ENCODE assay signal across 8 cellular contexts in the genomic region with DNA sequence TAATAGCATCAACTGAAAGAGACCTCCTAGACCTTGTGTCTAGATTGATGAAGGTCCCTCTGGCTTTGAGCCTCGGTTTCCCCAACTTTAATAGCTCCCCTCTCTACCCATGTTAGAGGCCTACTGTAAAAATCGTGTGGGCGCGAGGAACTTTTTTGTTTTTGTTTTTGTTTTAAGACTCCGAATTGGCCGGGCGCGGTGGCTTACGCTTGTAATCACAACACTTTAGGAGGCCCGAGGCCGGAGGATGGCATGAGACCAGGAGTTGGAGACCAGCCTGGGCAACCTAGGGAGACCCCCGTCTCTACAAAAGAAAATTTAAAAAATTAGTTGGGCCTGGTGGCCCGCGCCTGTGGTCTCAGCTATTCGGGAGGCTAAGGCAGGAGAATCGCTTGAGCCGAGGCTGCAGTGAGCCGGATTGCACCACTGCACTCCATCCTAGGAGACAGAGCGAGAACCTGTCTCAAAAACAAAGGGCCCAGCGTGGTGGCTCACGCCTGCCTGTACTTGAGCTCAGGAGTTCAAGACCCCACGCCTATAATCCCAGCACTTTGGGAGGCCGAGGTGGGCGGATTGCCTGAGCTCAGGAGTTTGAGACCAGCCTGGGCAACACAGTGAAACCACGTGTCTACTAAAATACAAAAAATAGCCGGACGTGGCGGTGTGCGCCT. TPM values are rescaled to one million over a fixed set of nuclear protein-coding genes. Genes with fewer than 3 reads are reported as not detected.
DNase-seq lines count a peak whose midpoint lies in the region; ATAC-seq and TF ChIP-seq lines count a peak whose summit lies in the region.

No MANE protein-coding gene starts in this region.

- TF ChIP-seq CTCF in testis (IDR thresholded peaks at IDR 0.05): no peak

- H3K9me3 ChIP-seq in iPS-20b (ENCODE audit: insufficient read depth, low read depth, low read length) (no peaks in the 10 kb centered on the region), testis (no peaks in the 10 kb centered on the region)

- H3K27me3 Mint-ChIP-seq in activated CD4-positive, alpha-beta T cell treated with anti-CD3 and anti-CD28 coated beads for 36 hours: no peaks in the 10 kb centered on the region
- no peaks in the 10 kb centered on the region for H3K27me3 Mint-ChIP-seq in activated naive CD8-positive, alpha-beta T cell

- WGBS in testis, 2 donors: 24 to 38% methylated on average over 29 of the region's 29 CpGs

- DNase-seq in activated CD4-positive, alpha-beta T cell treated with anti-CD3 and anti-CD28 coated beads for 36 hours: no peak
- DNase-seq in activated CD4-positive, alpha-beta T cell treated with anti-CD3 and anti-CD28 coated beads, Interleukin-2, amount 50 U/mL, for 1 hour: no peak
- no peak for DNase-seq in testis
- DNase-seq in T-helper 9 cell: no peak
- no peak for DNase-seq in cortex of kidney (lab: John Stamatoyannopoulos, UW)

- H3K4me3 ChIP-seq in iPS-20b (ENCODE audit: low read length) (peak overlapping the region; percentile 84), testis (peak overlapping the region; percentile 93 to 98)

- no peaks in the 10 kb centered on the region for H3K9me3 Mint-ChIP-seq in activated CD4-positive, alpha-beta T cell treated with anti-CD3 and anti-CD28 coated beads for 36 hours (ENCODE audit: low read depth)
- no peaks in the 10 kb centered on the region for H3K9me3 Mint-ChIP-seq in activated naive CD8-positive, alpha-beta T cell (ENCODE audit: low read depth)

- H3K36me3 Mint-ChIP-seq in activated CD4-positive, alpha-beta T cell treated with anti-CD3 and anti-CD28 coated beads for 36 hours (ENCODE audit: low read depth): peaks cover 37% of the 10 kb centered on the region
- H3K36me3 Mint-ChIP-seq in activated naive CD8-positive, alpha-beta T cell: peaks cover 16% of the 10 kb centered on the region

- no peak for TF ChIP-seq POLR2A in testis (IDR thresholded peaks at IDR 0.05)

- H3K27ac Mint-ChIP-seq in activated CD4-positive, alpha-beta T cell treated with anti-CD3 and anti-CD28 coated beads for 36 hours: peak overlapping the region; percentile 98
- H3K27ac Mint-ChIP-seq in activated naive CD8-positive, alpha-beta T cell: peak overlapping the region; percentile 97

- POLR2A ChIA-PET in activated CD4-positive, alpha-beta T cell treated with anti-CD3 and anti-CD28 coated beads for 36 hours (lab: Charles Lee): interaction anchor here (0.6 to 2.4 kb wide), 11 partner anchors 9 to 386 kb away, joined by 3 to 17 read pairs (median 4); a partner anchor contains a TSS

- no peaks in the 10 kb centered on the region for H3K27me3 ChIP-seq in iPS-20b (ENCODE audit: insufficient read depth, low read length)
- no peaks in the 10 kb centered on the region for H3K27me3 ChIP-seq in testis

- H3K36me3 ChIP-seq in iPS-20b (ENCODE audit: insufficient read depth, low read depth, low read length) (no peaks in the 10 kb centered on the region; the same call in 1 of the 2 replicates), testis (ENCODE audit: low read depth, missing control alignments) (no peaks in the 10 kb centered on the region)

- peaks cover 22% of the 10 kb centered on the region for H3K4me1 Mint-ChIP-seq in activated CD4-positive, alpha-beta T cell treated with anti-CD3 and anti-CD28 coated beads for 36 hours
- H3K4me1 Mint-ChIP-seq in activated naive CD8-positive, alpha-beta T cell (ENCODE audit: low read depth): peaks cover 31% of the 10 kb centered on the region

- CTCF ChIA-PET in activated CD4-positive, alpha-beta T cell treated with anti-CD3 and anti-CD28 coated beads for 36 hours (lab: Charles Lee): interaction anchor here (0.7 to 1.8 kb wide), 8 partner anchors 11 to 244 kb away, joined by 3 to 6 read pairs (median 4); a partner anchor contains a TSS

- no peak for ATAC-seq in activated CD4-positive, alpha-beta T cell treated with anti-CD3 and anti-CD28 coated beads for 36 hours
- no peak for ATAC-seq in GM18517 (IDR thresholded peaks at IDR 0.05; ENCODE audit: unreplicated experiment)

- H3K4me3 Mint-ChIP-seq in activated CD4-positive, alpha-beta T cell treated with anti-CD3 and anti-CD28 coated beads for 36 hours: peak overlapping the region; percentile 95
- peak overlapping the region; percentile 91 for H3K4me3 Mint-ChIP-seq in activated naive CD8-positive, alpha-beta T cell

- peak overlapping the region; percentile 82; the same call in 1 of the 2 replicates for H3K9ac ChIP-seq in iPS-20b (ENCODE audit: low read depth, low read length)

- intact Hi-C loops in activated CD4-positive, alpha-beta T cell treated with anti-CD3 and anti-CD28 coated beads for 36 hours (cut with DNase I, micrococcal nuclease): loop anchor here (1.0 to 10.0 kb wide), 26 partner anchors 21 to 1122 kb away; a partner anchor contains a TSS
- intact Hi-C loops in testis (cut with DNase I; ENCODE audit: low total_unique reads): no loop called here

- H3K27ac ChIP-seq in iPS-20b (ENCODE audit: low read length): peak overlapping the region; percentile 66
- peak overlapping the region; percentile 88 to 97 for H3K27ac ChIP-seq in testis

- H3K4me1 ChIP-seq in iPS-20b (ENCODE audit: insufficient read depth, low read length): peaks cover 11% of the 10 kb centered on the region
- peaks cover 25% of the 10 kb centered on the region for H3K4me1 ChIP-seq in testis

RNA-seq across cellular contexts. Expression of a gene that starts 0.9 kb away (rescaled TPM):
- 100 to 1,000 TPM; 177 to 201 TPM for total RNA-seq in activated CD4-positive, alpha-beta T cell treated with anti-CD3 and anti-CD28 coated beads for 36 hours
- 100 to 1,000 TPM; 178 to 179 TPM for total RNA-seq in testis
- polyA plus RNA-seq in testis (ENCODE audit: insufficient read depth, low read depth, low replicate concordance): 217 TPM

RNA-seq across cellular contexts. Expression of a gene that starts 20.2 kb away (rescaled TPM):
- 10 to 100 TPM; 41.1 to 45.2 TPM for total RNA-seq in activated CD4-positive, alpha-beta T cell treated with anti-CD3 and anti-CD28 coated beads for 36 hours
- total RNA-seq in testis: 10 to 100 TPM; 43.5 to 48.2 TPM
- polyA plus RNA-seq in testis (ENCODE audit: insufficient read depth, low read depth, low replicate concordance): 42.7 TPM

RNA-seq across cellular contexts. Expression of a gene that starts 24.1 kb away (rescaled TPM):
- total RNA-seq in activated CD4-positive, alpha-beta T cell treated with anti-CD3 and anti-CD28 coated beads for 36 hours: 1 to 10 TPM; 4.1 to 4.5 TPM
- total RNA-seq in testis: 10 to 100 TPM; 14.9 to 20.7 TPM
- polyA plus RNA-seq in testis (ENCODE audit: insufficient read depth, low read depth, low replicate concordance): 12.8 TPM

RNA-seq across cellular contexts. Expression of a gene that starts 31.1 kb away (rescaled TPM):
- 1 to 10 TPM; 4.9 to 9.0 TPM for total RNA-seq in activated CD4-positive, alpha-beta T cell treated with anti-CD3 and anti-CD28 coated beads for 36 hours
- total RNA-seq in testis: 10 to 100 TPM; 13.4 to 13.9 TPM
- 12.8 TPM for polyA plus RNA-seq in testis (ENCODE audit: insufficient read depth, low read depth, low replicate concordance)

RNA-seq across cellular contexts. Expression of a gene that starts 50.4 kb away (rescaled TPM):
- total RNA-seq in activated CD4-positive, alpha-beta T cell treated with anti-CD3 and anti-CD28 coated beads for 36 hours: not detected
- total RNA-seq in testis: 10 to 100 TPM in 1 of 2 donors, 1 to 10 TPM in 1; 6.0 to 11.3 TPM
- 1.6 TPM for polyA plus RNA-seq in testis (ENCODE audit: insufficient read depth, low read depth, low replicate concordance)
